In genomic region chr1:89545264-89546038, GRCh38 we compare ENCODE assay signal across 9 cellular contexts. TPM values are rescaled to one million over a fixed set of nuclear protein-coding genes. Genes with fewer than 3 reads are reported as not detected.
A peak's percentile ranks its signal among the peaks of the same experiment; 100 is the strongest.
DNase-seq lines count a peak whose midpoint lies in the region; ATAC-seq, FAIRE-seq and TF ChIP-seq lines count a peak whose summit lies in the region.
"Had no signal": no experiment of that assay in that cellular context is flagged by ENCODE, and none has a peak within 500 bp of the region (broad histone marks: within the 10 kb centered on the region; RNA-seq: fewer than 3 reads in every experiment).

No MANE protein-coding gene starts in this region.

- no peak for TF ChIP-seq POLR2A in H54 (IDR thresholded peaks at IDR 0.05; ENCODE audit: low read depth, low read length)

- no peak for ATAC-seq in GM19467 (IDR thresholded peaks at IDR 0.05; ENCODE audit: unreplicated experiment)

- DNase-seq in DMS 273 (lab: John Stamatoyannopoulos, UW; ENCODE audit: unreplicated experiment) (peak; percentile 24), DMS 273 treated with DMSO at 0.1 percent for 48 hours (lab: John Stamatoyannopoulos, UW) (no peak), fibroblast of mammary gland (ENCODE audit: low read depth) (peak; percentile 66), H54 (ENCODE audit: insufficient read length, low spot score) (no peak), NCI-H146 (lab: John Stamatoyannopoulos, UW) (no peak)
- DNase-seq in activated CD4-positive, alpha-beta memory T cell treated with anti-CD3 and anti-CD28 coated beads for 36 hours, result peak; percentile 68
- peak in 2 of 3 donors; percentile 29 to 56 for DNase-seq in stimulated activated CD4-positive, alpha-beta T cell treated with anti-CD3 and anti-CD28 coated beads, TNF-alpha, amount 100 ng/mL, for 48 hours (ENCODE audit: low read depth in 3 of 3)
- DNase-seq: NCI-H1092 had no signal

- peak overlapping the region; percentile 85 for H3K27ac Mint-ChIP-seq in activated CD4-positive, alpha-beta memory T cell treated with anti-CD3 and anti-CD28 coated beads for 36 hours

- peaks cover 32% of the 10 kb centered on the region for H3K36me3 Mint-ChIP-seq in activated CD4-positive, alpha-beta memory T cell treated with anti-CD3 and anti-CD28 coated beads for 36 hours

- peak overlapping the region; percentile 43 for H3K4me3 Mint-ChIP-seq in activated CD4-positive, alpha-beta memory T cell treated with anti-CD3 and anti-CD28 coated beads for 36 hours

- TF ChIP-seq CTCF in fibroblast of mammary gland (conservative IDR thresholded peaks at IDR 0.05; ENCODE audit: control insufficient read depth, insufficient read depth, low read depth, low read length), result no peak

- H3K4me1 Mint-ChIP-seq in activated CD4-positive, alpha-beta memory T cell treated with anti-CD3 and anti-CD28 coated beads for 36 hours (ENCODE audit: low read depth), result peaks cover 85% of the 10 kb centered on the region

- POLR2A ChIA-PET in activated CD4-positive, alpha-beta memory T cell treated with anti-CD3 and anti-CD28 coated beads for 36 hours (lab: Charles Lee), result interaction anchor here (0.5 to 3.7 kb wide), 11 partner anchors 9 to 428 kb away, joined by 3 to 32 read pairs (median 4); partner anchors contain the start of genes LRRC8B and LRRC8C

- CTCF ChIA-PET in activated CD4-positive, alpha-beta memory T cell treated with anti-CD3 and anti-CD28 coated beads for 36 hours (lab: Charles Lee), result interaction anchor here (0.7 to 2.0 kb wide), 4 partner anchors 55 to 218 kb away, joined by 3 to 14 read pairs (median 4); no protein-coding TSS in a partner anchor

- H3K9me3 Mint-ChIP-seq in activated CD4-positive, alpha-beta memory T cell treated with anti-CD3 and anti-CD28 coated beads for 36 hours, result peaks cover 2% of the 10 kb centered on the region

- FAIRE-seq in H54 (lab: Jason Lieb, UNC), result no peak

- H3K27me3 Mint-ChIP-seq in activated CD4-positive, alpha-beta memory T cell treated with anti-CD3 and anti-CD28 coated beads for 36 hours, result no peaks in the 10 kb centered on the region

- intact Hi-C loops in activated CD4-positive, alpha-beta memory T cell treated with anti-CD3 and anti-CD28 coated beads for 36 hours (cut with micrococcal nuclease), result loop anchor here (1.0 to 2.0 kb wide), 5 partner anchors 8 to 174 kb away; partner anchors contain the start of gene LRRC8B

- no peak overlapping the region for H3K4me3 ChIP-seq in fibroblast of mammary gland (ENCODE audit: control insufficient read depth, low read depth, low read length)

RNA-seq across cellular contexts. Expression of gene LRRC8B, which starts 20.8 kb away (rescaled TPM):
- 10 to 100 TPM; 41.1 to 42.1 TPM for total RNA-seq in activated CD4-positive, alpha-beta memory T cell treated with anti-CD3 and anti-CD28 coated beads for 36 hours

Comparison
In these comparisons a context has a peak if more than half of its experiments do, and no peak if none do; other contexts are left out.
1. DNase-seq: peak in DMS 273 (single experiment), activated CD4-positive, alpha-beta memory T cell treated with anti-CD3 and anti-CD28 coated beads for 36 hours (single experiment), fibroblast of mammary gland (single experiment) and stimulated activated CD4-positive, alpha-beta T cell treated with anti-CD3 and anti-CD28 coated beads, TNF-alpha, amount 100 ng/mL, for 48 hours (2 of 3); none in DMS 273 treated with DMSO at 0.1 percent for 48 hours (single experiment), H54 (single experiment) and NCI-H146 (single experiment).